Comparison of ENCODE assay signal across 8 cellular contexts in genomic region chr17:16491131-16491702, GRCh38. TPM values are rescaled to one million over a fixed set of nuclear protein-coding genes. Genes with fewer than 3 reads are reported as not detected.
DNase-seq lines count a peak whose midpoint lies in the region; ATAC-seq and TF ChIP-seq lines count a peak whose summit lies in the region.

No MANE protein-coding gene starts in this region.

- no peak for TF ChIP-seq CTCF in astrocyte of the cerebellum (IDR thresholded peaks at IDR 0.05; ENCODE audit: low read depth, low read length, missing control alignments)
- TF ChIP-seq CTCF in thoracic aorta (IDR thresholded peaks at IDR 0.05) = no peak

- H3K9me2 ChIP-seq in Karpas-422 (replicated peaks; ENCODE audit: insufficient read depth, low read length) = no peaks in the 10 kb centered on the region

- H2BK120ac ChIP-seq in mesendoderm (ENCODE audit: low read depth, low read length) = no peak overlapping the region

- H3K27ac ChIP-seq in BLaER1 (no peak overlapping the region), Karpas-422 (ENCODE audit: low read length) (no peak overlapping the region), mesendoderm (ENCODE audit: low read depth, low read length) (no peak overlapping the region), thoracic aorta (no peak overlapping the region)

- no CpG with 5 or more reads among the region's 28 CpGs for WGBS in mesendoderm (ENCODE audit: extremely low coverage, insufficient coverage, low lambda C conversion rate)

- no peak overlapping the region for H3K18ac ChIP-seq in mesendoderm (ENCODE audit: low read length)

- in situ Hi-C loops in astrocyte of the cerebellum (cut with HindIII; ENCODE audit: low sequenced_read_pairs) = no loop called here

- H4K8ac ChIP-seq in mesendoderm (ENCODE audit: low read depth, low read length) = no peak overlapping the region

- H3K23ac ChIP-seq in mesendoderm (ENCODE audit: low read length) = no peak overlapping the region

- H4K5ac ChIP-seq in mesendoderm (ENCODE audit: low read length) = no peak overlapping the region

- H2AK5ac ChIP-seq in mesendoderm (ENCODE audit: low read length) = no peak overlapping the region

- H4K20me1 ChIP-seq in BLaER1 (peaks cover 10% of the 10 kb centered on the region; the same call in 1 of the 2 replicates), Karpas-422 (ENCODE audit: insufficient read depth, low read depth, low read length) (no peaks in the 10 kb centered on the region)

- H3K4me1 ChIP-seq in BLaER1 (peaks cover 34% of the 10 kb centered on the region), Karpas-422 (ENCODE audit: low read length) (peaks cover 38% of the 10 kb centered on the region), mesendoderm (ENCODE audit: control insufficient read depth, low read depth, low read length) (peaks cover 6% of the 10 kb centered on the region), thoracic aorta (ENCODE audit: control insufficient read depth in 1 of 2, low read depth in 2 of 2) (peaks cover 6 to 28% of the 10 kb centered on the region in 2 donors)

- peak overlapping the region; percentile 9 for H3K56ac ChIP-seq in mesendoderm (ENCODE audit: low read length)

- no peak for ATAC-seq in thoracic aorta (ENCODE audit: insufficient number of reproducible peaks, low FRiP score, low read depth)

- H3K79me1 ChIP-seq in mesendoderm (ENCODE audit: low read length) = no peaks in the 10 kb centered on the region

- H3K9me3 ChIP-seq in BLaER1 = no peaks in the 10 kb centered on the region
- H3K9me3 ChIP-seq in Karpas-422 (ENCODE audit: low read length) = no peaks in the 10 kb centered on the region
- H3K9me3 ChIP-seq in thoracic aorta = no peaks in the 10 kb centered on the region

- no peak for DNase-seq in Karpas-422
- no peak for DNase-seq in astrocyte of the cerebellum (ENCODE audit: low read depth)
- no peak for DNase-seq in mesendoderm
- no peak for DNase-seq in thoracic aorta (ENCODE audit: low spot score)
- DNase-seq in amniotic stem cell (lab: John Stamatoyannopoulos, UW) = no peak
- DNase-seq in NCI-H345 (lab: John Stamatoyannopoulos, UW) = no peak
- DNase-seq in NCI-H128 (lab: John Stamatoyannopoulos, UW; ENCODE audit: unreplicated experiment) = no peak

- H2AFZ ChIP-seq in Karpas-422 (ENCODE audit: low read length) = no peak overlapping the region

- H3K79me2 ChIP-seq in Karpas-422 (ENCODE audit: low read length) (no peaks in the 10 kb centered on the region), mesendoderm (ENCODE audit: control insufficient read depth, insufficient read depth, low read length) (no peaks in the 10 kb centered on the region)

- H3K4me3 ChIP-seq in BLaER1 = peak overlapping the region; percentile 76
- H3K4me3 ChIP-seq in Karpas-422 (ENCODE audit: low read length) = peak overlapping the region; percentile 66
- H3K4me3 ChIP-seq in astrocyte of the cerebellum (ENCODE audit: low read depth, low read length) = peak overlapping the region; percentile 29
- H3K4me3 ChIP-seq in mesendoderm (ENCODE audit: low read length) = no peak overlapping the region
- peak overlapping the region; percentile 79 for H3K4me3 ChIP-seq in thoracic aorta

- no peaks in the 10 kb centered on the region for H3K36me3 ChIP-seq in BLaER1
- no peaks in the 10 kb centered on the region for H3K36me3 ChIP-seq in Karpas-422 (ENCODE audit: insufficient read depth, low read length)
- no peaks in the 10 kb centered on the region for H3K36me3 ChIP-seq in mesendoderm (ENCODE audit: control insufficient read depth, insufficient read depth, low read length)
- no peaks in the 10 kb centered on the region for H3K36me3 ChIP-seq in thoracic aorta

- H3K9ac ChIP-seq in BLaER1 (0 out of 2 replicates have a peak overlapping the region, but pooled peaks have one; percentile 71), Karpas-422 (ENCODE audit: low read length) (peak overlapping the region; percentile 58), mesendoderm (ENCODE audit: low read length) (peak overlapping the region; percentile 18)

- no peak overlapping the region for H2BK15ac ChIP-seq in mesendoderm (replicated peaks; ENCODE audit: low read depth)

- no peak overlapping the region for H3K4ac ChIP-seq in mesendoderm (ENCODE audit: low read depth, low read length)

- H3K4me2 ChIP-seq in BLaER1 (peak overlapping the region; percentile 96), Karpas-422 (ENCODE audit: low read depth, low read length, poor library complexity, severe bottlenecking) (peak overlapping the region; percentile 69), mesendoderm (ENCODE audit: low read length) (peak overlapping the region; percentile 8)

- H2BK5ac ChIP-seq in mesendoderm (ENCODE audit: low read length) = no peak overlapping the region

- 0 out of 2 replicates have a peak, but pooled peaks cover 9% of the 10 kb centered on the region for H3K27me3 ChIP-seq in BLaER1
- H3K27me3 ChIP-seq in Karpas-422 (ENCODE audit: low read length) = no peaks in the 10 kb centered on the region
- H3K27me3 ChIP-seq in mesendoderm (ENCODE audit: insufficient read depth, low read length, poor library complexity) = no peaks in the 10 kb centered on the region
- no peaks in the 10 kb centered on the region for H3K27me3 ChIP-seq in thoracic aorta (replicated peaks; ENCODE audit: insufficient read depth)

RNA-seq across cellular contexts. Expression of gene LRRC75A, which starts 0.8 kb away (rescaled TPM):
- total RNA-seq in Karpas-422 (2014; rRNA removed; shearing (Covaris generic); ENCODE audit: low replicate concordance) = 2.4 and 5.2 TPM in 2 replicates
- polyA plus RNA-seq in mesendoderm (2013, experiment 1 of 2) = 1.1 TPM
- 1.3 TPM for polyA plus RNA-seq in mesendoderm (2013, experiment 2 of 2)
- 1 to 10 TPM; 3.7 to 4.0 TPM for total RNA-seq in thoracic aorta

Comparison
In these comparisons a context has a peak if more than half of its experiments do, and no peak if none do; other contexts are left out.
1. H3K4me2 ChIP-seq: peak in every context shown above with its lines; median percentile 96 in BLaER1; 69 in Karpas-422; 8 in mesendoderm.
2. H3K9ac ChIP-seq: peak in every context shown above with its lines; median percentile 71 in BLaER1; 58 in Karpas-422; 18 in mesendoderm.